In the genomic region with DNA sequence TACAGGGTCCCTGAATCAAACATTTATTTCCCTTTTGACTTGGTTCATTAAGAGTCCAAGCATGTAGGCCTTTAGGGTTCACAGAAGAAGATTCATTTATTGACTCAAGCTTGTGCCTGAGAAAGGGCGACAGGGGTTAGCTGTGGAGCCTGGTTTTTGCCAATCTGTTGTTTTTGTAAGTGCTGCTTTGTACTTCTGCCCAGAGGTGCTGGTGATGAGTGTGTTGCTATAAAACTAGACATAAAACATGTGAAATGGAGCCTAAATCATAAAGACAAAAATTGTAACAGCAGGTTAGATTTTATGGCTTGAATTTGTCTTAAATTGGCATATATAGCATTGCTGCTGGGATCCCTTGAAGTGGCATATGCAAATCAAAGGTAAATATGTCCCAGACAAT, we compare ENCODE assay signal across 8 cellular contexts.
"Had no signal": no experiment of that assay in that cellular context is flagged by ENCODE, and none has a peak within 500 bp of the region (broad histone marks: within the 10 kb centered on the region; RNA-seq: fewer than 3 reads in every experiment).

No MANE protein-coding gene starts in this region.

- H3K4me3 Mint-ChIP-seq: GM23338, H9, HFFc6 had no signal

- ATAC-seq: GM23338, HCT116 had no signal

- H3K27ac Mint-ChIP-seq: GM23338, H9, HFFc6 had no signal

- DNase-seq: GM23248, GOT3, H7, H9, HCEC 1CT, HFFc6 had no signal

- H3K4me1 Mint-ChIP-seq: GM23338, H9 had no signal

- H3K9me3 Mint-ChIP-seq: GM23338, H9 had no signal
